In genomic region chr10:63363951-63364350, GRCh38 we compare ENCODE assay signal across 5 cellular contexts.
"Had no signal": no experiment of that assay in that cellular context is flagged by ENCODE, and none has a peak within 500 bp of the region (broad histone marks: within the 10 kb centered on the region; RNA-seq: fewer than 3 reads in every experiment).

No MANE protein-coding gene starts in this region.

- DNase-seq: H9, HCEC 1CT, KBM-7 had no signal

- H3K9ac ChIP-seq: KMS-11 had no signal

- H3K4me3 ChIP-seq: GM23338 had no signal

- H3K27ac ChIP-seq: KMS-11 had no signal

- H3K4me2 ChIP-seq: GM23338, KMS-11 had no signal

- ATAC-seq: GM23338 had no signal
